22 cellular contexts compared by ENCODE assay signal in genomic region chr19:51978882-51979281, GRCh38. TPM values are rescaled to one million over a fixed set of nuclear protein-coding genes. Genes with fewer than 3 reads are reported as not detected.
DNase-seq lines count a peak whose midpoint lies in the region; TF ChIP-seq lines count a peak whose summit lies in the region.
"Had no signal": no experiment of that assay in that cellular context is flagged by ENCODE, and none has a peak within 500 bp of the region (broad histone marks: within the 10 kb centered on the region; RNA-seq: fewer than 3 reads in every experiment).

No MANE protein-coding gene starts in this region.

- DNase-seq in HT1080 (ENCODE audit: low read depth) (peak; percentile 42), RPMI7951 (ENCODE audit: low read depth) (peak; percentile 27), neuronal stem cell (ENCODE audit: low spot score) (no peak), cardiac septum (ENCODE audit: low spot score) (no peak), cortex of kidney (lab: John Stamatoyannopoulos, UW) (no peak), smooth muscle cell (lab: John Stamatoyannopoulos, UW; ENCODE audit: unreplicated experiment) (no peak)
- DNase-seq: Caco-2; CD8-positive, alpha-beta T cell; DMS79; EL; GF-D8; HCEC 1CT; Karpas-422; NCI-H1092; NCI-H1417 treated with DMSO at 0.1 percent for 48 hours; NCI-H1694 treated with DMSO at 0.1 percent for 48 hours; NCI-H2081; NCI-H2227 treated with DMSO at 0.1 percent for 48 hours; NCI-H526 treated with DMSO at 0.1 percent for 48 hours; SK-N-SH had no signal

- no peak overlapping the region for H4K8ac ChIP-seq in neuronal stem cell (ENCODE audit: low read depth, low read length)

- no peaks in the 10 kb centered on the region for H3K79me2 ChIP-seq in smooth muscle cell (ENCODE audit: low read depth)

- H3F3A ChIP-seq in smooth muscle cell (ENCODE audit: low read depth): no peaks in the 10 kb centered on the region

- H3K4me3 ChIP-seq in BLaER1 (peak overlapping the region; percentile 10; the same call in 1 of the 2 replicates), neuronal stem cell (ENCODE audit: low read length in 2 of 2) (peak overlapping the region in 1 of 2 donors; percentile 50), smooth muscle cell (no peak overlapping the region)

- H3K27me3 ChIP-seq in BLaER1 (no peaks in the 10 kb centered on the region), neuronal stem cell (ENCODE audit: control insufficient read depth in 3 of 3, insufficient read depth in 3 of 3, low read depth in 1 of 3, low read length in 3 of 3) (no peaks in the 10 kb centered on the region), smooth muscle cell (ENCODE audit: low read depth) (no peaks in the 10 kb centered on the region)

- H2BK15ac ChIP-seq in neuronal stem cell (ENCODE audit: low read length): no peak overlapping the region

- no peaks in the 10 kb centered on the region for H4K20me1 ChIP-seq in BLaER1
- no peaks in the 10 kb centered on the region for H4K20me1 ChIP-seq in smooth muscle cell (ENCODE audit: low read depth)

- peaks cover 2% of the 10 kb centered on the region for H3K79me1 ChIP-seq in neuronal stem cell (ENCODE audit: low read depth, low read length)

- H3K4ac ChIP-seq in neuronal stem cell (ENCODE audit: low read length): no peak overlapping the region

- H2BK12ac ChIP-seq in neuronal stem cell (ENCODE audit: low read length): no peak overlapping the region

- H3K9ac ChIP-seq in BLaER1 (no peak overlapping the region), neuronal stem cell (ENCODE audit: low read depth, low read length, poor library complexity) (no peak overlapping the region), smooth muscle cell (ENCODE audit: low read depth) (no peak overlapping the region)
- H3K9ac ChIP-seq: SK-N-SH had no signal

- H3K18ac ChIP-seq in neuronal stem cell (ENCODE audit: low read length): no peak overlapping the region

- no peak overlapping the region for H3K14ac ChIP-seq in neuronal stem cell (ENCODE audit: low read length)

- H3K9me3 ChIP-seq in BLaER1 (peaks cover 100% of the 10 kb centered on the region), neuronal stem cell (replicated peaks in 1 of 2; ENCODE audit: control insufficient read depth in 2 of 2, insufficient read depth in 1 of 2, low read depth in 1 of 2, low read length in 2 of 2) (peaks cover 9 to 49% of the 10 kb centered on the region in 2 donors), smooth muscle cell (replicated peaks; ENCODE audit: low read depth) (peaks cover 9% of the 10 kb centered on the region)

- H3K27ac ChIP-seq in BLaER1 (no peak overlapping the region), neuronal stem cell (replicated peaks; ENCODE audit: low read length) (no peak overlapping the region), smooth muscle cell (ENCODE audit: low read depth) (no peak overlapping the region)
- H3K27ac ChIP-seq: C4-2B had no signal

- no peak overlapping the region for H2BK120ac ChIP-seq in neuronal stem cell (ENCODE audit: low read depth, low read length)

- peaks cover 94% of the 10 kb centered on the region for H3K36me3 ChIP-seq in BLaER1
- peaks cover 0 to 11% of the 10 kb centered on the region in 2 donors for H3K36me3 ChIP-seq in neuronal stem cell (replicated peaks in 1 of 2; ENCODE audit: control insufficient read depth in 2 of 2, insufficient read depth in 2 of 2, low read length in 2 of 2)
- H3K36me3 ChIP-seq in smooth muscle cell (ENCODE audit: low read depth): no peaks in the 10 kb centered on the region

- no peak overlapping the region for H2AK5ac ChIP-seq in neuronal stem cell (ENCODE audit: low read depth, low read length)

- no CpG with 5 or more reads among the region's 4 CpGs for WGBS in neuronal stem cell (ENCODE audit: extremely low coverage in 2 of 2, insufficient read length in 2 of 2, insufficient replicate concordance in 1 of 2), 2 donors
- 79% methylated on average over 4 of the region's 4 CpGs for WGBS in smooth muscle cell (ENCODE audit: low lambda C conversion rate)

- intact Hi-C loops in cardiac septum (cut with DNase I): no loop called here

- H3K23ac ChIP-seq in neuronal stem cell (ENCODE audit: low read depth, low read length, poor library complexity): peak overlapping the region; percentile 67

- H2BK5ac ChIP-seq in neuronal stem cell (ENCODE audit: low read length): no peak overlapping the region

- no peak for TF ChIP-seq CTCF in smooth muscle cell (IDR thresholded peaks at IDR 0.05; ENCODE audit: borderline replicate concordance, insufficient read depth, poor library complexity, severe bottlenecking)

- no peak overlapping the region for H2AFZ ChIP-seq in neuronal stem cell (ENCODE audit: low read length)
- H2AFZ ChIP-seq in smooth muscle cell (ENCODE audit: low read depth): no peak overlapping the region

- H3K4me2 ChIP-seq in BLaER1 (no peak overlapping the region), neuronal stem cell (ENCODE audit: insufficient read depth, low read length, poor library complexity, severe bottlenecking) (no peak overlapping the region), smooth muscle cell (no peak overlapping the region)
- H3K4me2 ChIP-seq: SK-N-SH had no signal

- H3K4me1 ChIP-seq in BLaER1 (no peaks in the 10 kb centered on the region), neuronal stem cell (ENCODE audit: control insufficient read depth in 2 of 2, insufficient read depth in 1 of 2, low read depth in 1 of 2, low read length in 2 of 2) (no peaks in the 10 kb centered on the region), smooth muscle cell (ENCODE audit: low read depth) (no peaks in the 10 kb centered on the region)
- H3K4me1 ChIP-seq: Caco-2 had no signal

- H4K91ac ChIP-seq in neuronal stem cell (ENCODE audit: low read depth, low read length, poor library complexity): no peak overlapping the region

RNA-seq across cellular contexts. Expression of gene ZNF350, which starts 7.8 kb away (rescaled TPM):
- total RNA-seq in HT1080 (2014; rRNA removed; shearing (Covaris generic)): 3.9 and 5.8 TPM in 2 replicates
- polyA plus RNA-seq in HT1080 (2015; cell fraction: cytosol; rRNA removed): 3.1 and 3.8 TPM in 2 replicates
- polyA plus RNA-seq in HT1080 (2015; cell fraction: nucleus; rRNA removed): 5.7 and 9.5 TPM in 2 replicates
- total RNA-seq in RPMI7951 (2014; rRNA removed; shearing (Covaris generic)): 7.7 and 8.8 TPM in 2 replicates
- 3.6 TPM for polyA plus RNA-seq in neuronal stem cell (2013, experiment 1 of 2)
- polyA plus RNA-seq in neuronal stem cell (2013, experiment 2 of 2): 3.6 TPM
- total RNA-seq in cardiac septum (8.2 TPM), smooth muscle cell (3.9 and 5.2 TPM in 2 replicates)
- 3.0 and 3.4 TPM in 2 replicates for polyA plus RNA-seq in smooth muscle cell

RNA-seq across cellular contexts. Expression of gene ZNF615, which starts 29.1 kb away (rescaled TPM):
- 2.5 and 7.9 TPM in 2 replicates for total RNA-seq in HT1080 (2014; rRNA removed; shearing (Covaris generic))
- polyA plus RNA-seq in HT1080 (2015; cell fraction: cytosol; rRNA removed): 2.6 and 2.7 TPM in 2 replicates
- polyA plus RNA-seq in HT1080 (2015; cell fraction: nucleus; rRNA removed): 3.5 and 3.8 TPM in 2 replicates
- total RNA-seq in RPMI7951 (2014; rRNA removed; shearing (Covaris generic)): 10.9 and 16.6 TPM in 2 replicates
- polyA plus RNA-seq in neuronal stem cell (2013, experiment 1 of 2): 6.8 TPM
- 6.2 TPM for polyA plus RNA-seq in neuronal stem cell (2013, experiment 2 of 2)
- total RNA-seq in cardiac septum (11.8 TPM), smooth muscle cell (13.2 and 23.6 TPM in 2 replicates)
- 3.5 and 4.5 TPM in 2 replicates for polyA plus RNA-seq in smooth muscle cell

RNA-seq across cellular contexts. Expression of gene ZNF614, which starts 49.3 kb away (rescaled TPM):
- 8.9 and 9.1 TPM in 2 replicates for total RNA-seq in HT1080 (2014; rRNA removed; shearing (Covaris generic))
- polyA plus RNA-seq in HT1080 (2015; cell fraction: cytosol; rRNA removed): 5.8 and 7.3 TPM in 2 replicates
- polyA plus RNA-seq in HT1080 (2015; cell fraction: nucleus; rRNA removed): 6.1 and 6.9 TPM in 2 replicates
- total RNA-seq in RPMI7951 (2014; rRNA removed; shearing (Covaris generic)): 14.2 and 15.4 TPM in 2 replicates
- polyA plus RNA-seq in neuronal stem cell (2013, experiment 1 of 2): 7.4 TPM
- polyA plus RNA-seq in neuronal stem cell (2013, experiment 2 of 2): 7.8 TPM
- 6.4 TPM for total RNA-seq in cardiac septum
- total RNA-seq in smooth muscle cell: 11.1 and 17.8 TPM in 2 replicates
- 5.9 and 7.9 TPM in 2 replicates for polyA plus RNA-seq in smooth muscle cell

RNA-seq across cellular contexts. Expression of gene ZNF613, which starts 51.6 kb away (rescaled TPM):
- 5.4 and 9.0 TPM in 2 replicates for total RNA-seq in HT1080 (2014; rRNA removed; shearing (Covaris generic))
- 1.8 and 2.5 TPM in 2 replicates for polyA plus RNA-seq in HT1080 (2015; cell fraction: cytosol; rRNA removed)
- polyA plus RNA-seq in HT1080 (2015; cell fraction: nucleus; rRNA removed): 1.8 and 5.1 TPM in 2 replicates
- 3.7 and 4.6 TPM in 2 replicates for total RNA-seq in RPMI7951 (2014; rRNA removed; shearing (Covaris generic))
- polyA plus RNA-seq in neuronal stem cell (2013, experiment 1 of 2): 2.8 TPM
- polyA plus RNA-seq in neuronal stem cell (2013, experiment 2 of 2): 2.8 TPM
- total RNA-seq in cardiac septum (3.8 TPM), smooth muscle cell (3.9 and 6.3 TPM in 2 replicates)
- polyA plus RNA-seq in smooth muscle cell: 3.5 and 3.8 TPM in 2 replicates

Comparison
In these comparisons a context has a peak if more than half of its experiments do, and no peak if none do; other contexts are left out.
1. DNase-seq: peak in HT1080 (single experiment) and RPMI7951 (single experiment); none in neuronal stem cell (single experiment), cardiac septum (single experiment), cortex of kidney (single experiment) and smooth muscle cell (single experiment).